ENCODE assay signal across 21 cellular contexts in genomic region chr6:22436134-22436533, GRCh38.
"Had no signal": no experiment of that assay in that cellular context is flagged by ENCODE, and none has a peak within 500 bp of the region (broad histone marks: within the 10 kb centered on the region; RNA-seq: fewer than 3 reads in every experiment).

No MANE protein-coding gene starts in this region.

- H3K9ac ChIP-seq: neural progenitor cell had no signal

- H3K4me3 ChIP-seq: coronary artery, hepatocyte, neural progenitor cell, pancreas, spleen, thoracic aorta, transverse colon had no signal

- H3K4me1 ChIP-seq: neural progenitor cell, pancreas, spleen had no signal

- H3K27ac Mint-ChIP-seq: natural killer cell; neural progenitor cell; progenitor cell of endocrine pancreas; stimulated activated naive B cell treated with anti-CD40 and anti-IgM and Interleukin-4, amounts not matched to agents 10 μg/mL and 1 μg/mL and 100 μg/mL, for 72 hours; stimulated activated naive CD8-positive, alpha-beta T cell treated with anti-CD3 and anti-CD28 coated beads, Interleukin-15, amount 100 ng/mL, for 72 hours had no signal

- DNase-seq: central memory CD4-positive, alpha-beta T cell; effector CD4-positive, alpha-beta T cell; foreskin melanocyte; head of caudate nucleus; kidney glomerular epithelial cell; natural killer cell; nucleus accumbens; pancreas; right cardiac atrium; spleen; stimulated activated CD4-positive, alpha-beta T cell treated with anti-CD3 and anti-CD28 coated beads, Interleukin-15, amount 100 ng/mL, for 24 hours; stimulated activated CD4-positive, alpha-beta T cell treated with anti-CD3 and anti-CD28 coated beads, Interleukin-1b, Interleukin-23, amount 100 ng/mL, for 48 hours; stimulated activated CD4-positive, alpha-beta T cell treated with anti-CD3 and anti-CD28 coated beads, Interleukin-4, amount 100 ng/mL, for 24 hours; stimulated activated naive B cell treated with anti-CD40 and anti-IgM and Interleukin-4, amounts not matched to agents 10 μg/mL and 1 μg/mL and 100 μg/mL, for 72 hours; stimulated activated naive CD8-positive, alpha-beta T cell treated with anti-CD3 and anti-CD28 coated beads, Interleukin-15, amount 100 ng/mL, for 72 hours; transverse colon had no signal

- H3K36me3 ChIP-seq: neural progenitor cell, pancreas, spleen, thoracic aorta, transverse colon had no signal

- H3K27me3 ChIP-seq: hepatocyte, neural progenitor cell, pancreas, spleen, transverse colon had no signal

- H3K4me1 Mint-ChIP-seq: natural killer cell; neural progenitor cell; stimulated activated naive B cell treated with anti-CD40 and anti-IgM and Interleukin-4, amounts not matched to agents 10 μg/mL and 1 μg/mL and 100 μg/mL, for 72 hours; stimulated activated naive CD8-positive, alpha-beta T cell treated with anti-CD3 and anti-CD28 coated beads, Interleukin-15, amount 100 ng/mL, for 72 hours had no signal

- H3K27ac ChIP-seq: coronary artery, hepatocyte, neural progenitor cell, pancreas, spleen, thoracic aorta, transverse colon had no signal

- H3K4me2 ChIP-seq: hepatocyte, neural progenitor cell had no signal

- ATAC-seq: natural killer cell; pancreas; right cardiac atrium; stimulated activated naive B cell treated with anti-CD40 and anti-IgM and Interleukin-4, amounts not matched to agents 10 μg/mL and 1 μg/mL and 100 μg/mL, for 72 hours; stimulated activated naive CD8-positive, alpha-beta T cell treated with anti-CD3 and anti-CD28 coated beads, Interleukin-15, amount 100 ng/mL, for 72 hours had no signal

- H2AFZ ChIP-seq: hepatocyte, neural progenitor cell had no signal

- H3K79me2 ChIP-seq: hepatocyte had no signal

- H3K9me3 ChIP-seq: pancreas, spleen, thoracic aorta, transverse colon had no signal

- H3K36me3 Mint-ChIP-seq: natural killer cell; neural progenitor cell; stimulated activated naive B cell treated with anti-CD40 and anti-IgM and Interleukin-4, amounts not matched to agents 10 μg/mL and 1 μg/mL and 100 μg/mL, for 72 hours had no signal

- H3K27me3 Mint-ChIP-seq: progenitor cell of endocrine pancreas; stimulated activated naive B cell treated with anti-CD40 and anti-IgM and Interleukin-4, amounts not matched to agents 10 μg/mL and 1 μg/mL and 100 μg/mL, for 72 hours; stimulated activated naive CD8-positive, alpha-beta T cell treated with anti-CD3 and anti-CD28 coated beads, Interleukin-15, amount 100 ng/mL, for 72 hours had no signal

- H3K4me3 Mint-ChIP-seq: natural killer cell; neural progenitor cell; stimulated activated naive B cell treated with anti-CD40 and anti-IgM and Interleukin-4, amounts not matched to agents 10 μg/mL and 1 μg/mL and 100 μg/mL, for 72 hours; stimulated activated naive CD8-positive, alpha-beta T cell treated with anti-CD3 and anti-CD28 coated beads, Interleukin-15, amount 100 ng/mL, for 72 hours had no signal
